In the genomic region with DNA sequence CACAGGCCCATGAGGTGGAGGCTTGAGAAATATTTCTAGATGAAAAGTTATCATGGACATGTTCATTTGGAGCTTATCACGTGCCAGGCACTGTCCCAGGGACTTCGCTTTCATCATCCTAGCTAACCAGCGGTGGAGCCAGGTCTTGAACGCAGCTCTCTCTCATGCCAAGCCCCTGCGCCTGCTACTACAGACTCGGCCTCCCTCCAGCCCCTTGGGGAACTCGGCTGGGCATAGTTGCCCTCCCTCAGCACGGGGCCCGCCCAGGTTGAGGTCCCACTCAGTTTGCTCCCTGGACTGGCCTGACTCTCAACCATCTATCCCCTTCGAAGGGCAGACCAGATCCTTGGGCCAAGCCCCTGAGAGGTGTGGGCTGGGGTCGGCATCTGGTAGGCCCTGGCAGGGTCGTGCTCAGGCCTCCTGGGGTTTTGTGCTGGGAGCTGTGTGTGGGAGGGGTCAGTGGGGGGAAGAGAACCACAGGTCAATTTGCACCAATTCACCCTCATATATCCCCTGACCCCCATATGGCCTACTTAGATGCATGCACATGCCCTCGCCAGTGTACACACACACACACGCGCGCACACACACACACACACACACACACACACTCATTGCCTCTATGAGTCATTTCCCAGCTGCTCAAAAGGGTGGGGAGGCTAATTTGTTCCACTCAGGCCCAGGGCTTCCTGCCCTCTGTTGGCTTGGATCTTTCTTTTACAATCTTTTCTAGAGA, we compare ENCODE assay signal across 6 cellular contexts. TPM values are rescaled to one million over a fixed set of nuclear protein-coding genes. Genes with fewer than 3 reads are reported as not detected.
DNase-seq lines count a peak whose midpoint lies in the region; TF ChIP-seq lines count a peak whose summit lies in the region.

No MANE protein-coding gene starts in this region.

- peak in 4 of 5 donors; percentile 51 to 64 (median 59) for DNase-seq in CD8-positive, alpha-beta memory T cell
- DNase-seq in T follicular helper cell (ENCODE audit: low read depth) (peak; percentile 33), epithelial cell of esophagus (ENCODE audit: low read depth) (peak; percentile 87), neural progenitor cell (ENCODE audit: low spot score) (no peak), mesenteric fat pad (ENCODE audit: low spot score) (no peak)
- peak; percentile 44 for DNase-seq in stimulated activated CD4-positive, alpha-beta T cell treated with anti-CD3 and anti-CD28 coated beads, Interleukin-2, amount 100 ng/mL, for 4 hours (ENCODE audit: low read depth)

- no peaks in the 10 kb centered on the region for H3K36me3 ChIP-seq in CD8-positive, alpha-beta memory T cell (ENCODE audit: insufficient read depth, low read length)
- H3K36me3 ChIP-seq in neural progenitor cell: no peaks in the 10 kb centered on the region

- H3F3A ChIP-seq in neural progenitor cell (ENCODE audit: low read depth): no peaks in the 10 kb centered on the region

- no peaks in the 10 kb centered on the region for H3K79me2 ChIP-seq in neural progenitor cell (ENCODE audit: low read depth)

- no peak overlapping the region for H3K27ac ChIP-seq in CD8-positive, alpha-beta memory T cell (ENCODE audit: low read depth, low read length)
- no peak overlapping the region for H3K27ac ChIP-seq in neural progenitor cell

- peaks cover 0 to 8% (median 6%) of the 10 kb centered on the region in 5 donors for H3K9me3 Mint-ChIP-seq in CD8-positive, alpha-beta memory T cell
- peaks cover 15% of the 10 kb centered on the region for H3K9me3 Mint-ChIP-seq in neural progenitor cell

- H3K27me3 ChIP-seq in CD8-positive, alpha-beta memory T cell (ENCODE audit: insufficient read depth, low read length, poor library complexity, severe bottlenecking): no peaks in the 10 kb centered on the region
- no peaks in the 10 kb centered on the region for H3K27me3 ChIP-seq in neural progenitor cell

- POLR2A ChIA-PET in CD8-positive, alpha-beta memory T cell (lab: Charles Lee): interaction anchor here (0.6 kb wide), 2 partner anchors 36 kb away, joined by 3 read pairs; a partner anchor contains a TSS

- no peak overlapping the region for H3K4me2 ChIP-seq in neural progenitor cell

- H3K27ac Mint-ChIP-seq in CD8-positive, alpha-beta memory T cell: peak overlapping the region; percentile 61 to 78 (median 75)
- no peak overlapping the region for H3K27ac Mint-ChIP-seq in neural progenitor cell

- H2AFZ ChIP-seq in neural progenitor cell (replicated peaks): no peak overlapping the region

- peak overlapping the region in 6 of 7 donors; percentile 3 to 61 (median 30) for H3K4me3 Mint-ChIP-seq in CD8-positive, alpha-beta memory T cell
- H3K4me3 Mint-ChIP-seq in neural progenitor cell: no peak overlapping the region

- TF ChIP-seq CTCF in epithelial cell of esophagus (IDR thresholded peaks at IDR 0.05; ENCODE audit: insufficient read depth, low read depth, low read length, missing control alignments) (no peak), neural progenitor cell (IDR thresholded peaks at IDR 0.05) (no peak)

- no peak overlapping the region for H3K9ac ChIP-seq in neural progenitor cell

- H3K27me3 Mint-ChIP-seq in CD8-positive, alpha-beta memory T cell: no peaks in the 10 kb centered on the region
- H3K27me3 Mint-ChIP-seq in neural progenitor cell (ENCODE audit: insufficient read depth, low read depth): peaks cover 6% of the 10 kb centered on the region

- no peaks in the 10 kb centered on the region for H3K9me3 ChIP-seq in CD8-positive, alpha-beta memory T cell (ENCODE audit: low read length)
- no peaks in the 10 kb centered on the region for H3K9me3 ChIP-seq in neural progenitor cell (ENCODE audit: low read depth)

- peaks cover 11% of the 10 kb centered on the region for H3K4me1 ChIP-seq in CD8-positive, alpha-beta memory T cell (ENCODE audit: insufficient read depth, low read length)
- H3K4me1 ChIP-seq in neural progenitor cell: peaks cover 7% of the 10 kb centered on the region

- peaks cover 20 to 26% (median 24%) of the 10 kb centered on the region in 3 donors for H3K4me1 Mint-ChIP-seq in CD8-positive, alpha-beta memory T cell
- H3K4me1 Mint-ChIP-seq in neural progenitor cell: peaks cover 15% of the 10 kb centered on the region

- H3K4me3 ChIP-seq in CD8-positive, alpha-beta memory T cell (ENCODE audit: low read length): no peak overlapping the region
- H3K4me3 ChIP-seq in epithelial cell of esophagus (ENCODE audit: low read length) (no peak overlapping the region), neural progenitor cell (no peak overlapping the region)

- H4K20me1 ChIP-seq in neural progenitor cell (ENCODE audit: low read depth): no peaks in the 10 kb centered on the region

- H3K36me3 Mint-ChIP-seq in CD8-positive, alpha-beta memory T cell: peaks cover 0 to 11% (median 0%) of the 10 kb centered on the region in 3 donors
- H3K36me3 Mint-ChIP-seq in neural progenitor cell: no peaks in the 10 kb centered on the region

- CTCF ChIA-PET in CD8-positive, alpha-beta memory T cell (lab: Charles Lee): interaction anchor here (0.8 to 4.2 kb wide), 11 partner anchors 9 to 149 kb away, joined by 3 to 18 read pairs (median 5); a partner anchor contains a TSS

RNA-seq across cellular contexts. Expression of a gene that starts 12.1 kb away (rescaled TPM):
- under 1 TPM; 0.04 TPM for total RNA-seq in CD8-positive, alpha-beta memory T cell
- polyA plus RNA-seq in CD8-positive, alpha-beta memory T cell: not detected
- 1.8 and 4.2 TPM in 2 replicates for total RNA-seq in neural progenitor cell (ENCODE audit: low replicate concordance)
- 27.1 TPM for total RNA-seq in mesenteric fat pad

RNA-seq across cellular contexts. Expression of a gene that starts 13.3 kb away (rescaled TPM):
- total RNA-seq in CD8-positive, alpha-beta memory T cell: under 1 TPM; 0.24 to 0.51 TPM
- 4.1 TPM for polyA plus RNA-seq in CD8-positive, alpha-beta memory T cell
- 0.95 and 1.5 TPM in 2 replicates for total RNA-seq in neural progenitor cell (ENCODE audit: low replicate concordance)
- 0.90 TPM for total RNA-seq in mesenteric fat pad

RNA-seq across cellular contexts. Expression of a gene that starts 35.6 kb away (rescaled TPM):
- total RNA-seq in CD8-positive, alpha-beta memory T cell: 10 to 100 TPM; 77.4 to 80.7 TPM
- polyA plus RNA-seq in CD8-positive, alpha-beta memory T cell: 301 TPM
- total RNA-seq in neural progenitor cell (ENCODE audit: low replicate concordance) (not detected in 2 replicates), mesenteric fat pad (75.2 TPM)

RNA-seq across cellular contexts. Expression of a gene that starts 52.7 kb away (rescaled TPM):
- total RNA-seq in CD8-positive, alpha-beta memory T cell: 10 to 100 TPM; 18.1 to 22.2 TPM
- polyA plus RNA-seq in CD8-positive, alpha-beta memory T cell: 36.9 TPM
- total RNA-seq in neural progenitor cell (ENCODE audit: low replicate concordance) (1.6 TPM in 1 of 2 replicates, not detected in the other), mesenteric fat pad (4.3 TPM)

Comparison
In these comparisons a context has a peak if more than half of its experiments do, and no peak if none do; other contexts are left out.
1. DNase-seq: peak in CD8-positive, alpha-beta memory T cell (4 of 5), T follicular helper cell (single experiment), epithelial cell of esophagus (single experiment) and stimulated activated CD4-positive, alpha-beta T cell treated with anti-CD3 and anti-CD28 coated beads, Interleukin-2, amount 100 ng/mL, for 4 hours (single experiment); none in neural progenitor cell (single experiment) and mesenteric fat pad (single experiment).
2. RNA of a gene that starts 35.6 kb away (total RNA-seq): 77.4 to 80.7 TPM in CD8-positive, alpha-beta memory T cell and 75.2 TPM in mesenteric fat pad (single experiment); not detected in neural progenitor cell; every median in the first group is over 10 times any median in the second.